In genomic region chr2:50724837-50725236, GRCh38 we compare ENCODE assay signal across 14 cellular contexts.
"Had no signal": no experiment of that assay in that cellular context is flagged by ENCODE, and none has a peak within 500 bp of the region (broad histone marks: within the 10 kb centered on the region; RNA-seq: fewer than 3 reads in every experiment).

No MANE protein-coding gene starts in this region.

- ATAC-seq: pancreas, right cardiac atrium had no signal

- H3K36me3 ChIP-seq: pancreas, suprapubic skin, thyroid gland had no signal

- H3K4me3 ChIP-seq: hepatocyte, pancreas, smooth muscle cell, suprapubic skin, thyroid gland had no signal

- H3K4me1 ChIP-seq: pancreas, suprapubic skin, thyroid gland had no signal

- H3K4me2 ChIP-seq: hepatocyte, smooth muscle cell had no signal

- H3K27me3 ChIP-seq: hepatocyte, pancreas, suprapubic skin, thyroid gland had no signal

- H3K79me2 ChIP-seq: hepatocyte had no signal

- H3K27ac ChIP-seq: hepatocyte, pancreas, suprapubic skin, thyroid gland had no signal

- H3K9me3 ChIP-seq: pancreas, suprapubic skin, thyroid gland had no signal

- H2AFZ ChIP-seq: hepatocyte had no signal

- DNase-seq: effector CD4-positive, alpha-beta T cell; foreskin melanocyte; head of caudate nucleus; mesendoderm; naive B cell; occipital lobe; pancreas; right cardiac atrium; stimulated activated CD4-positive, alpha-beta T cell treated with anti-CD3 and anti-CD28 coated beads, Interleukin-2, amount 100 ng/mL, for 48 hours; stimulated activated naive CD4-positive, alpha-beta T cell treated with Interleukin-2 at 50 U/mL for 16 hours; thyroid gland had no signal
